In genomic region chr22:17167486-17167885, GRCh38 we compare ENCODE assay signal across 22 cellular contexts. TPM values are rescaled to one million over a fixed set of nuclear protein-coding genes. Genes with fewer than 3 reads are reported as not detected.
DNase-seq lines count a peak whose midpoint lies in the region; ATAC-seq, FAIRE-seq and TF ChIP-seq lines count a peak whose summit lies in the region.
"Had no signal": no experiment of that assay in that cellular context is flagged by ENCODE, and none has a peak within 500 bp of the region (broad histone marks: within the 10 kb centered on the region; RNA-seq: fewer than 3 reads in every experiment).

No MANE protein-coding gene starts in this region.

- CTCF ChIA-PET in HEK293T (lab: Yijun Ruan, JAX), result interaction anchor here (1.6 kb wide), 1 partner anchor 8 kb away, joined by 3 read pairs; no protein-coding TSS in a partner anchor

- H3K4me3 Mint-ChIP-seq in T-helper 17 cell (no peak overlapping the region), endothelial cell (ENCODE audit: unreplicated experiment) (no peak overlapping the region)
- H3K4me3 Mint-ChIP-seq: activated CD8-positive, alpha-beta memory T cell treated with anti-CD3 and anti-CD28 coated beads, Interleukin-2, amount 10 ng/mL, durations not matched to agents 7 days and 5 days; activated naive CD8-positive, alpha-beta T cell; activated T-helper 17 cell treated with anti-CD3 and anti-CD28 coated beads, Interleukin-2, amount 50 U/mL, for 72 hours had no signal

- ATAC-seq in T-helper 17 cell, result no peak
- no peak for ATAC-seq in HG03565 (IDR thresholded peaks at IDR 0.05; ENCODE audit: unreplicated experiment)
- ATAC-seq: activated CD8-positive, alpha-beta memory T cell treated with anti-CD3 and anti-CD28 coated beads, Interleukin-2, amount 10 ng/mL, durations not matched to agents 7 days and 5 days; activated T-helper 17 cell treated with anti-CD3 and anti-CD28 coated beads, Interleukin-2, amount 50 U/mL, for 72 hours had no signal

- no peak for FAIRE-seq in RCC 7860 (lab: Jason Lieb, UNC)
- FAIRE-seq: endometrium, islet of Langerhans, urothelium cell line had no signal

- no peaks in the 10 kb centered on the region for H3K36me3 Mint-ChIP-seq in T-helper 17 cell (ENCODE audit: low read depth)
- no peaks in the 10 kb centered on the region for H3K36me3 Mint-ChIP-seq in endothelial cell (ENCODE audit: low read depth, unreplicated experiment)
- H3K36me3 Mint-ChIP-seq: activated CD8-positive, alpha-beta memory T cell treated with anti-CD3 and anti-CD28 coated beads, Interleukin-2, amount 10 ng/mL, durations not matched to agents 7 days and 5 days; activated naive CD8-positive, alpha-beta T cell; brain had no signal

- in situ Hi-C loops in HAP-1 (cut with MboI; ENCODE audit: low sequenced_read_pairs), result no loop called here

- no peaks in the 10 kb centered on the region for H3K27me3 Mint-ChIP-seq in T-helper 17 cell
- peaks cover 5% of the 10 kb centered on the region for H3K27me3 Mint-ChIP-seq in endothelial cell (ENCODE audit: unreplicated experiment)
- H3K27me3 Mint-ChIP-seq: activated naive CD8-positive, alpha-beta T cell; activated T-helper 17 cell treated with anti-CD3 and anti-CD28 coated beads, Interleukin-2, amount 50 U/mL, for 72 hours had no signal

- DNase-seq in T-helper 17 cell (no peak), endothelial cell (ENCODE audit: low spot score) (no peak), medulla oblongata (ENCODE audit: extremely low spot score) (peak; percentile 62), substantia nigra (lab: John Stamatoyannopoulos, UW) (peak in 40 of 49 donors; percentile 2 to 72 (median 27)), RCC 7860 (ENCODE audit: low spot score) (no peak), HAP-1 (ENCODE audit: low spot score in 2 of 2) (no peak), HEK293T (ENCODE audit: extremely low spot score) (no peak)
- DNase-seq: activated CD4-positive, alpha-beta T cell treated with anti-CD3 and anti-CD28 coated beads for 48 hours; activated CD8-positive, alpha-beta memory T cell treated with anti-CD3 and anti-CD28 coated beads, Interleukin-2, amount 10 ng/mL, durations not matched to agents 7 days and 5 days; H7; NCI-H2081 treated with DMSO at 0.1 percent for 48 hours; NCI-H524; stimulated activated CD4-positive, alpha-beta T cell treated with anti-CD3 and anti-CD28 coated beads, Interleukin-4, amount 100 ng/mL, for 24 hours had no signal

- H3K4me1 ChIP-seq in HAP-1, result peaks cover 4% of the 10 kb centered on the region

- H3K27ac Mint-ChIP-seq in T-helper 17 cell (peak overlapping the region; percentile 54), endothelial cell (ENCODE audit: unreplicated experiment) (peak overlapping the region; percentile 52)
- H3K27ac Mint-ChIP-seq: activated CD8-positive, alpha-beta memory T cell treated with anti-CD3 and anti-CD28 coated beads, Interleukin-2, amount 10 ng/mL, durations not matched to agents 7 days and 5 days; activated naive CD8-positive, alpha-beta T cell; activated T-helper 17 cell treated with anti-CD3 and anti-CD28 coated beads, Interleukin-2, amount 50 U/mL, for 72 hours had no signal

- H3K9me3 ChIP-seq in T-helper 17 cell (ENCODE audit: control insufficient read depth, low read length, poor library complexity, severe bottlenecking), result no peaks in the 10 kb centered on the region
- H3K9me3 ChIP-seq in HAP-1, result no peaks in the 10 kb centered on the region

- POLR2A ChIA-PET in HEK293T (lab: Yijun Ruan, JAX), result interaction anchor here (1.0 to 1.1 kb wide), 2 partner anchors 8 to 10 kb away, joined by 3 read pairs; no protein-coding TSS in a partner anchor

- H3K4me3 ChIP-seq in HAP-1, result no peak overlapping the region
- H3K4me3 ChIP-seq: coronary artery had no signal

- H3K4me1 Mint-ChIP-seq in T-helper 17 cell, result peaks cover 7% of the 10 kb centered on the region
- H3K4me1 Mint-ChIP-seq in endothelial cell (ENCODE audit: unreplicated experiment), result peaks cover 3% of the 10 kb centered on the region
- H3K4me1 Mint-ChIP-seq: activated T-helper 17 cell treated with anti-CD3 and anti-CD28 coated beads, Interleukin-2, amount 50 U/mL, for 72 hours had no signal

- H3K27me3 ChIP-seq in HAP-1 (ENCODE audit: low read depth), result no peaks in the 10 kb centered on the region

- no peaks in the 10 kb centered on the region for H3K36me3 ChIP-seq in HAP-1 (replicated peaks)

- TF ChIP-seq CTCF in endothelial cell (IDR thresholded peaks at IDR 0.05; ENCODE audit: unreplicated experiment), result no peak

- H3K9me3 Mint-ChIP-seq in endothelial cell (ENCODE audit: unreplicated experiment), result no peaks in the 10 kb centered on the region
- H3K9me3 Mint-ChIP-seq: activated T-helper 17 cell treated with anti-CD3 and anti-CD28 coated beads, Interleukin-2, amount 50 U/mL, for 72 hours had no signal

- H3K27ac ChIP-seq in substantia nigra (ENCODE audit: low read depth, low read length, poor library complexity, severe bottlenecking), result no peak overlapping the region
- H3K27ac ChIP-seq: coronary artery had no signal

TF ChIP-seq in HEK293T, 16 proteins besides CTCF, POLR2A, EP300 and RAD21:
- TF ChIP-seq HDGF (IDR thresholded peaks at IDR 0.05; ENCODE audit: borderline replicate concordance), result no peak
- no peak for TF ChIP-seq TARDBP (IDR thresholded peaks at IDR 0.05)
- TF ChIP-seq BHLHE40 (IDR thresholded peaks at IDR 0.05; ENCODE audit: borderline replicate concordance), result no peak
- TF ChIP-seq ZNF384 (IDR thresholded peaks at IDR 0.05), result no peak
- TF ChIP-seq PKNOX1 (IDR thresholded peaks at IDR 0.05), result no peak
- TF ChIP-seq L3MBTL2 (conservative IDR thresholded peaks at IDR 0.05), result no peak
- TF ChIP-seq ARNT (IDR thresholded peaks at IDR 0.05), result no peak
- no peak for TF ChIP-seq FOXA1 (IDR thresholded peaks at IDR 0.05)
- no peak for TF ChIP-seq FOXM1 (IDR thresholded peaks at IDR 0.05; ENCODE audit: borderline replicate concordance)
- no peak for TF ChIP-seq FOXK2 (IDR thresholded peaks at IDR 0.05)
- no peak for TF ChIP-seq LEF1 (IDR thresholded peaks at IDR 0.05; ENCODE audit: borderline replicate concordance)
- no peak for TF ChIP-seq ELF4 (IDR thresholded peaks at IDR 0.05)
- TF ChIP-seq SP1 (IDR thresholded peaks at IDR 0.05), result no peak
- no peak for TF ChIP-seq CTBP1 (IDR thresholded peaks at IDR 0.05; ENCODE audit: borderline replicate concordance)
- TF ChIP-seq NFRKB (IDR thresholded peaks at IDR 0.05), result no peak
- no peak for TF ChIP-seq SUZ12 (IDR thresholded peaks at IDR 0.05)
TF ChIP-seq in HEK293T: peak in this region for 0.

RNA-seq across cellular contexts. Expression of gene HDHD5, which starts 8.4 kb away (rescaled TPM):
- total RNA-seq in T-helper 17 cell (10 to 100 TPM; 16.7 to 17.4 TPM), endothelial cell (ENCODE audit: unreplicated experiment) (60.5 TPM)

RNA-seq across cellular contexts. Expression of gene TMEM121B, which starts 46.3 kb away (rescaled TPM):
- total RNA-seq in T-helper 17 cell (under 1 TPM in 1 of 2 donors, not detected in 1; 0.20 TPM), endothelial cell (ENCODE audit: unreplicated experiment) (62.2 TPM)
- total RNA-seq: activated CD8-positive, alpha-beta memory T cell treated with anti-CD3 and anti-CD28 coated beads, Interleukin-2, amount 10 ng/mL, durations not matched to agents 7 days and 5 days had no signal

RNA-seq across cellular contexts. Expression of gene ADA2, which starts 51.7 kb away (rescaled TPM):
- total RNA-seq in T-helper 17 cell (10 to 100 TPM; 57.2 to 88.5 TPM), endothelial cell (ENCODE audit: unreplicated experiment) (12.6 TPM)
- total RNA-seq: HT-29 had no signal

Comparison
In these comparisons a context has a peak if more than half of its experiments do, and no peak if none do; other contexts are left out.
1. DNase-seq: peak in medulla oblongata (single experiment) and substantia nigra (40 of 49); none in T-helper 17 cell (0 of 3), endothelial cell (single experiment), RCC 7860 (single experiment), HAP-1 (0 of 2) and HEK293T (single experiment).
2. RNA of gene TMEM121B, which starts 46.3 kb away (total RNA-seq): 62.2 TPM in endothelial cell (single experiment); 0.20 TPM in T-helper 17 cell; every median in the first group is over 10 times any median in the second.